Comparison of ENCODE assay signal across 9 cellular contexts in the genomic region with DNA sequence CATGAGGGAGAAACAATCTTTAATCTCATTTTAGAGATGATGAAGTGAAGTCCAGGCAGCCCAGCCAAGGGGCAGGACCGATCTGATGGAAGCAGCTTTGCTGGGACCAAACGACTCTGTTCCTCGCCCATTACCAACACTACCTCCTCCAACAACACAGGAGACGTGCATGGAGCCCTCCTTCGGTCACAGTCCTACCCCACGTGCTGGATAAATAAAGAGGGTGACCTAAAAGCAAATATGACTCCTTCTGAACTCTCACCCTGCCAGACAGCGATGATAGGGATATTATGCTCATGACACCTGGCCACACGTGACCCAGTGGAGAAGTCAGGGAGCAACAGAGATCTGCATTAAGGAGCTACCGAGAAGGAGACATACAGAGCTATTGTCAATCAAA. TPM values are rescaled to one million over a fixed set of nuclear protein-coding genes. Genes with fewer than 3 reads are reported as not detected.
DNase-seq lines count a peak whose midpoint lies in the region; ATAC-seq and TF ChIP-seq lines count a peak whose summit lies in the region.
"Had no signal": no experiment of that assay in that cellular context is flagged by ENCODE, and none has a peak within 500 bp of the region (broad histone marks: within the 10 kb centered on the region; RNA-seq: fewer than 3 reads in every experiment).

No MANE protein-coding gene starts in this region.

- H3K27me3 ChIP-seq in BJ (ENCODE audit: control insufficient read depth, insufficient read depth, low read length) (no peaks in the 10 kb centered on the region), duodenal mucosa (ENCODE audit: control insufficient read depth in 1 of 2, insufficient read depth in 2 of 2, low read length in 2 of 2) (no peaks in the 10 kb centered on the region)

- peaks cover 0 to 8% of the 10 kb centered on the region in 2 donors for H3K4me1 Mint-ChIP-seq in natural killer cell treated with Interleukin-12 subunit alpha and Interleukin-12 subunit beta and Interleukin-15 and Interleukin-18, amount 100 ng/mL, for 72 hours (ENCODE audit: low read depth in 2 of 2)

- H3K4me1 ChIP-seq in duodenal mucosa (ENCODE audit: control insufficient read depth in 1 of 2, insufficient read depth in 2 of 2, low read length in 2 of 2) = peaks cover 31 to 38% of the 10 kb centered on the region in 2 donors

- H3K9me3 Mint-ChIP-seq in natural killer cell treated with Interleukin-12 subunit alpha and Interleukin-12 subunit beta and Interleukin-15 and Interleukin-18, amount 100 ng/mL, for 72 hours = no peaks in the 10 kb centered on the region

- H3K27ac ChIP-seq in duodenal mucosa (ENCODE audit: low read depth, low read length) = no peak overlapping the region

- peak overlapping the region; percentile 68 to 77 for H3K27ac Mint-ChIP-seq in natural killer cell treated with Interleukin-12 subunit alpha and Interleukin-12 subunit beta and Interleukin-15 and Interleukin-18, amount 100 ng/mL, for 72 hours

- ATAC-seq in natural killer cell treated with Interleukin-12 subunit alpha and Interleukin-12 subunit beta and Interleukin-15 and Interleukin-18, amount 100 ng/mL, for 72 hours = no peak
- ATAC-seq in HG03571 (IDR thresholded peaks at IDR 0.05; ENCODE audit: unreplicated experiment) (no peak), GM19455 (IDR thresholded peaks at IDR 0.05; ENCODE audit: unreplicated experiment) (no peak)

- TF ChIP-seq CTCF in BJ (IDR thresholded peaks at IDR 0.05; ENCODE audit: insufficient read depth, low read depth, low read length) = no peak

- H3K36me3 ChIP-seq in BJ (ENCODE audit: control insufficient read depth, insufficient read depth, low read length) (no peaks in the 10 kb centered on the region), duodenal mucosa (ENCODE audit: control insufficient read depth in 1 of 2, insufficient read depth in 2 of 2, low read length in 2 of 2) (no peaks in the 10 kb centered on the region)

- H3K9ac ChIP-seq in duodenal mucosa (ENCODE audit: low read depth in 1 of 2, low read length in 2 of 2) = peak overlapping the region; percentile 46 to 54

- peak overlapping the region; percentile 79 for H3K4me3 Mint-ChIP-seq in natural killer cell treated with Interleukin-12 subunit alpha and Interleukin-12 subunit beta and Interleukin-15 and Interleukin-18, amount 100 ng/mL, for 72 hours

- CTCF ChIA-PET in BJ (lab: Yijun Ruan, JAX) = interaction anchor here (0.7 to 3.2 kb wide), 7 partner anchors 13 to 116 kb away, joined by 3 to 20 read pairs (median 5); no protein-coding TSS in a partner anchor

- H3K36me3 Mint-ChIP-seq in natural killer cell treated with Interleukin-12 subunit alpha and Interleukin-12 subunit beta and Interleukin-15 and Interleukin-18, amount 100 ng/mL, for 72 hours = no peaks in the 10 kb centered on the region

- H3K4me3 ChIP-seq in BJ (ENCODE audit: low read depth, low read length) = peak overlapping the region; percentile 50; the same call in 1 of the 2 replicates
- H3K4me3 ChIP-seq in duodenal mucosa (ENCODE audit: low read depth in 1 of 2, low read length in 2 of 2) = peak overlapping the region; percentile 54 to 59
- H3K4me3 ChIP-seq: lung had no signal

- no peaks in the 10 kb centered on the region for H3K9me3 ChIP-seq in duodenal mucosa (ENCODE audit: control insufficient read depth in 1 of 2, low read length in 2 of 2)

- DNase-seq in BJ (ENCODE audit: low read depth) = no peak
- DNase-seq in NCI-H526 (lab: John Stamatoyannopoulos, UW) = peak; percentile 82 to 87
- no peak for DNase-seq in natural killer cell treated with Interleukin-12 subunit alpha and Interleukin-12 subunit beta and Interleukin-15 and Interleukin-18, amount 100 ng/mL, for 72 hours (ENCODE audit: low spot score)
- no peak for DNase-seq in GM19238 (ENCODE audit: insufficient read length, low spot score)
- DNase-seq in nucleus accumbens (lab: John Stamatoyannopoulos, UW) = no peak

- POLR2A ChIA-PET in BJ (lab: Charles Lee) = interaction anchor here (0.6 to 0.8 kb wide), 2 partner anchors 17 to 1517 kb away, joined by 5 to 7 read pairs; no protein-coding TSS in a partner anchor

- peaks cover 0 to 10% of the 10 kb centered on the region in 2 donors for H3K27me3 Mint-ChIP-seq in natural killer cell treated with Interleukin-12 subunit alpha and Interleukin-12 subunit beta and Interleukin-15 and Interleukin-18, amount 100 ng/mL, for 72 hours

RNA-seq across cellular contexts. Expression of a gene that starts 26.0 kb away (rescaled TPM):
- polyA plus RNA-seq in BJ (2011; rRNA removed) = not detected in 2 replicates
- polyA minus RNA-seq in BJ (2011; rRNA and poly(A)+ RNA removed) = not detected in 2 replicates
- total RNA-seq in natural killer cell treated with Interleukin-12 subunit alpha and Interleukin-12 subunit beta and Interleukin-15 and Interleukin-18, amount 100 ng/mL, for 72 hours = not detected

Comparison
In these comparisons a context has a peak if more than half of its experiments do, and no peak if none do; other contexts are left out.
1. DNase-seq: peak in NCI-H526 (2 of 2); none in BJ (single experiment), natural killer cell treated with Interleukin-12 subunit alpha and Interleukin-12 subunit beta and Interleukin-15 and Interleukin-18, amount 100 ng/mL, for 72 hours (single experiment), GM19238 (single experiment) and nucleus accumbens (0 of 56).